15 cellular contexts compared by ENCODE assay signal in genomic region chr5:172008689-172009141, GRCh38. TPM values are rescaled to one million over a fixed set of nuclear protein-coding genes. Genes with fewer than 3 reads are reported as not detected.
A peak's percentile ranks its signal among the peaks of the same experiment; 100 is the strongest.
DNase-seq lines count a peak whose midpoint lies in the region; ATAC-seq, FAIRE-seq and TF ChIP-seq lines count a peak whose summit lies in the region.
"Had no signal": no experiment of that assay in that cellular context is flagged by ENCODE, and none has a peak within 500 bp of the region (broad histone marks: within the 10 kb centered on the region; RNA-seq: fewer than 3 reads in every experiment).

No MANE protein-coding gene starts in this region.

- no peaks in the 10 kb centered on the region for H3K36me3 ChIP-seq in K562 (ENCODE audit: control insufficient read depth, insufficient read depth, low read length)
- H3K36me3 ChIP-seq in psoas muscle (ENCODE audit: insufficient read depth in 1 of 2, low read depth in 1 of 2), result no peaks in the 10 kb centered on the region
- H3K36me3 ChIP-seq in ascending aorta, result no peaks in the 10 kb centered on the region
- H3K36me3 ChIP-seq: vagina had no signal

- peaks cover 15% of the 10 kb centered on the region for H3K36me3 Mint-ChIP-seq in CD4-positive, alpha-beta T cell (ENCODE audit: low read depth)

- TF ChIP-seq CTCF in CD4-positive, alpha-beta T cell (IDR thresholded peaks at IDR 0.05), result no peak
- TF ChIP-seq CTCF in K562 (IDR thresholded peaks at IDR 0.05 in 2 of 3, conservative IDR thresholded peaks at IDR 0.05 in 1 of 3; ENCODE audit: insufficient read depth in 2 of 3, low read depth in 1 of 3, low read length in 3 of 3) (no peak), psoas muscle (IDR thresholded peaks at IDR 0.05) (no peak), ascending aorta (IDR thresholded peaks at IDR 0.05) (no peak)

- peak; percentile 82 for FAIRE-seq in K562 (lab: Jason Lieb, UNC)

- H3K4me1 Mint-ChIP-seq in CD4-positive, alpha-beta T cell (ENCODE audit: low read depth), result peaks cover 35% of the 10 kb centered on the region

- H3K27ac ChIP-seq in CD4-positive, alpha-beta T cell (ENCODE audit: low read depth, low read length), result no peak overlapping the region
- H3K27ac ChIP-seq in K562 (ENCODE audit: extremely low read depth, low read depth, low read length) (peak overlapping the region; percentile 37; the same call in 1 of the 3 replicates), psoas muscle (no peak overlapping the region), ascending aorta (no peak overlapping the region)
- H3K27ac ChIP-seq: vagina had no signal

- no peak for TF ChIP-seq EP300 in K562 (IDR thresholded peaks at IDR 0.05; ENCODE audit: low read length)

- 1% methylated on average over 6 of the region's 6 CpGs for WGBS in K562 (ENCODE audit: insufficient coverage, low coverage, missing lambda C conversion rate)
- WGBS in psoas muscle, 3 donors, result 46 to 54% (median 51%) methylated on average over 6 of the region's 6 CpGs

- in situ Hi-C loops in K562 (cut with MboI), result no loop called here

- no peak for TF ChIP-seq RAD21 in K562 (CRISPR knock-in tag; conservative IDR thresholded peaks at IDR 0.05 in 1 of 2, IDR thresholded peaks at IDR 0.05 in 1 of 2)

- peak overlapping the region; percentile 99 for H3K27ac Mint-ChIP-seq in CD4-positive, alpha-beta T cell
- H3K27ac Mint-ChIP-seq: stimulated activated effector memory CD8-positive, alpha-beta T cell treated with anti-CD3 and anti-CD28 coated beads, Interleukin-12 subunit alpha, Interleukin-12 subunit beta, amount 100 ng/mL, for 72 hours had no signal

- H4K20me1 ChIP-seq in K562 (replicated peaks; ENCODE audit: control insufficient read depth, insufficient read depth, low read length), result peaks cover 6% of the 10 kb centered on the region

- no peaks in the 10 kb centered on the region for H3K27me3 Mint-ChIP-seq in CD4-positive, alpha-beta T cell

- ATAC-seq in CD4-positive, alpha-beta T cell (ENCODE audit: poor library complexity), result no peak
- peak; percentile 16 for ATAC-seq in K562
- no peak for ATAC-seq in psoas muscle
- no peak for ATAC-seq in GM21717 (IDR thresholded peaks at IDR 0.05; ENCODE audit: unreplicated experiment)
- ATAC-seq: stimulated activated effector memory CD8-positive, alpha-beta T cell treated with anti-CD3 and anti-CD28 coated beads, Interleukin-12 subunit alpha, Interleukin-12 subunit beta, amount 100 ng/mL, for 72 hours had no signal

- H3K27me3 ChIP-seq in CD4-positive, alpha-beta T cell (ENCODE audit: control insufficient read depth, insufficient read depth, low read length), result no peaks in the 10 kb centered on the region
- H3K27me3 ChIP-seq in K562 (ENCODE audit: control insufficient read depth in 2 of 2, insufficient read depth in 2 of 2, low read length in 2 of 2) (no peaks in the 10 kb centered on the region), psoas muscle (ENCODE audit: insufficient read depth in 3 of 3, low read length in 2 of 3) (no peaks in the 10 kb centered on the region), ascending aorta (no peaks in the 10 kb centered on the region)
- H3K27me3 ChIP-seq: vagina had no signal

- no peak for DNase-seq in CD4-positive, alpha-beta T cell
- DNase-seq in OCI-M1 (lab: John Stamatoyannopoulos, UW) (peak; percentile 94), K562 (ENCODE audit: extremely low read depth in 1 of 4, low spot score in 3 of 4) (peak in 3 of 4 experiments; percentile 12 to 80 (median 62)), iPS-NIHi11 (ENCODE audit: low spot score) (peak; percentile 44), psoas muscle (no peak), ascending aorta (ENCODE audit: low spot score in 2 of 2) (no peak), NCI-H2029 treated with DMSO at 0.1 percent for 48 hours (lab: John Stamatoyannopoulos, UW) (no peak)
- DNase-seq: activated CD4-positive, alpha-beta T cell treated with anti-CD3 and anti-CD28 coated beads, Interleukin-2, amount 50 U/mL, for 4 hours; activated gamma-delta T cell; cerebellar nuclear complex; MV-4-11; NCI-H2227 treated with DMSO at 0.1 percent for 48 hours had no signal

- H3K79me2 ChIP-seq in K562 (ENCODE audit: control insufficient read depth, insufficient read depth, low read length), result peaks cover 34% of the 10 kb centered on the region

- POLR2A ChIA-PET in CD4-positive, alpha-beta T cell (lab: Charles Lee), result interaction anchor here (5.3 kb wide), 1 partner anchor 58 kb away, joined by 53 read pairs; no protein-coding TSS in a partner anchor
- POLR2A ChIA-PET in K562 (lab: Yijun Ruan, JAX), result interaction anchor here (1.1 kb wide), 1 partner anchor 20 kb away, joined by 3 read pairs; no protein-coding TSS in a partner anchor

- no peaks in the 10 kb centered on the region for H3K9me3 ChIP-seq in CD4-positive, alpha-beta T cell (ENCODE audit: control insufficient read depth, low read length)
- H3K9me3 ChIP-seq in K562 (replicated peaks; ENCODE audit: control insufficient read depth, insufficient read depth, low read depth, low read length) (no peaks in the 10 kb centered on the region), psoas muscle (no peaks in the 10 kb centered on the region), ascending aorta (no peaks in the 10 kb centered on the region)
- H3K9me3 ChIP-seq: vagina had no signal

- no peaks in the 10 kb centered on the region for H3K9me1 ChIP-seq in K562 (ENCODE audit: control insufficient read depth, insufficient read depth, low read length)

- intact Hi-C loops in CD4-positive, alpha-beta T cell (cut with DNase I, micrococcal nuclease), result loop anchor here (5.0 kb wide), 5 partner anchors 49 to 1049 kb away; partner anchors contain the start of genes CREBRF (in 1 of the 2), NPM1 (in 1 of the 2), RPL26L1 (in 1 of the 2) and STK10 (in 1 of the 2)
- intact Hi-C loops in K562 (cut with micrococcal nuclease), result loop anchor here (5.0 kb wide), 1 partner anchor 56 kb away; no protein-coding TSS in a partner anchor
- intact Hi-C loops in psoas muscle (cut with DNase I), result loop anchor here in 1 of 2 donors (10.0 kb wide), 1 partner anchor 94 kb away; no protein-coding TSS in a partner anchor
- intact Hi-C loops in ascending aorta (cut with DNase I), result loop anchor here (10.0 kb wide), 5 partner anchors 54 to 686 kb away; partner anchors contain the start of genes FGF18 and SH3PXD2B

- CTCF ChIA-PET in CD4-positive, alpha-beta T cell (lab: Charles Lee), result interaction anchor here (0.7 kb wide), 1 partner anchor 285 kb away, joined by 3 read pairs; no protein-coding TSS in a partner anchor
- CTCF ChIA-PET in K562 (lab: Yijun Ruan, JAX; ENCODE audit: low intra/inter-chr PET ratio), result interaction anchor here (0.5 kb wide), 1 partner anchor 40 kb away, joined by 4 read pairs; no protein-coding TSS in a partner anchor

- no peak overlapping the region for H3K9ac ChIP-seq in K562 (ENCODE audit: insufficient read depth in 1 of 2, low read depth in 2 of 2, low read length in 2 of 2)

- H3K4me1 ChIP-seq in K562 (replicated peaks in 1 of 2; ENCODE audit: control insufficient read depth in 2 of 2, insufficient read depth in 2 of 2, low read length in 2 of 2) (peaks cover 19 to 24% of the 10 kb centered on the region in 2 experiments; a peak in 4 of 5 replicates), psoas muscle (peaks cover 26% of the 10 kb centered on the region), ascending aorta (peaks cover 0 to 19% of the 10 kb centered on the region in 2 donors)

- no peaks in the 10 kb centered on the region for H3K9me3 Mint-ChIP-seq in CD4-positive, alpha-beta T cell
- H3K9me3 Mint-ChIP-seq: stimulated activated effector memory CD8-positive, alpha-beta T cell treated with anti-CD3 and anti-CD28 coated beads, Interleukin-12 subunit alpha, Interleukin-12 subunit beta, amount 100 ng/mL, for 72 hours had no signal

- BruUV-seq in K562 (replicated peaks; lab: Mats Ljungman, UMichigan), result no TSS peak

- H3K4me2 ChIP-seq in K562 (ENCODE audit: insufficient read depth, low read length), result peak overlapping the region; percentile 39; the same call in 1 of the 2 replicates

- H2AFZ ChIP-seq in K562 (ENCODE audit: low read depth, low read length), result no peak overlapping the region

- H3K4me3 ChIP-seq in K562 (no peak overlapping the region), psoas muscle (no peak overlapping the region), ascending aorta (no peak overlapping the region)
- H3K4me3 ChIP-seq: vagina had no signal

- TF ChIP-seq POLR2A in K562 (conservative IDR thresholded peaks at IDR 0.05), result no peak

- peak overlapping the region; percentile 18 for H3K4me3 Mint-ChIP-seq in CD4-positive, alpha-beta T cell

TF ChIP-seq in K562, 482 proteins besides CTCF, POLR2A, EP300 and RAD21 (continues in another document):
- no peak for TF ChIP-seq POLR3G (IDR thresholded peaks at IDR 0.05; ENCODE audit: extremely low read depth, insufficient read length, insufficient replicate concordance)
- no peak for TF ChIP-seq CBFB (CRISPR knock-in tag; IDR thresholded peaks at IDR 0.05)

RNA-seq across cellular contexts. Expression of gene FBXW11, which starts 2.3 kb away (rescaled TPM):
- total RNA-seq in CD4-positive, alpha-beta T cell, result 10 to 100 TPM; 20.9 to 24.0 TPM
- total RNA-seq in K562 (2011; cell fraction: chromatin; rRNA removed; ENCODE audit: low replicate concordance), result 27.1 and 32.3 TPM in 2 replicates
- 11.7 and 13.2 TPM in 2 replicates for total RNA-seq in K562 (2011; cell fraction: nucleolus; rRNA removed)
- 22.7 and 34.8 TPM in 2 replicates for total RNA-seq in K562 (2011; cell fraction: nucleoplasm; rRNA removed)
- total RNA-seq in K562 (2014; rRNA removed) (16.7 and 20.3 TPM in 2 replicates), K562 (2014; rRNA removed; fragmentation: Illumina TruSeq; extraction: Trizol) (27.0 and 27.7 TPM in 2 replicates), K562 (2015; rRNA removed; fragmentation: Illumina TruSeq; extraction: Trizol) (24.8 and 27.2 TPM in 2 replicates), K562 (2021) (23.6 and 24.0 TPM in 2 replicates), psoas muscle (10 to 100 TPM; 42.7 to 62.8 (median 55.5) TPM), ascending aorta (34.6 TPM)
- polyA plus RNA-seq in K562 (2011; rRNA removed) (27.3 and 28.6 TPM in 2 replicates), K562 (2014; fragmentation: Illumina TruSeq; extraction: Trizol) (20.9 and 24.8 TPM in 2 replicates), K562 (2014; fragmentation: Nextera tagmentation; extraction: Ambion mirVana) (1 to 10 TPM; 3.0 to 3.5 TPM), K562 (2014; rRNA removed) (13.1 and 15.6 TPM in 2 replicates), psoas muscle (10 to 100 TPM; 14.7 to 50.1 (median 33.8) TPM)
- polyA plus RNA-seq in K562 (2011; cell fraction: cytosol; rRNA removed), result 17.0 and 22.3 TPM in 2 replicates
- polyA plus RNA-seq in K562 (2011; cell fraction: nucleus; rRNA removed), result 31.3 and 33.1 TPM in 2 replicates
- polyA plus RNA-seq in K562 (2012), result 20.0 and 23.4 TPM in 2 replicates
- polyA minus RNA-seq in K562 (2011; rRNA and poly(A)+ RNA removed), result 59.5 and 64.2 TPM in 2 replicates
- polyA minus RNA-seq in K562 (2011; cell fraction: cytosol; rRNA and poly(A)+ RNA removed), result 24.3 and 34.5 TPM in 2 replicates
- 13.2 and 22.0 TPM in 2 replicates for polyA minus RNA-seq in K562 (2011; cell fraction: nucleus; rRNA and poly(A)+ RNA removed)

Comparison
In these comparisons a context has a peak if more than half of its experiments do, and no peak if none do; other contexts are left out.
1. DNase-seq: peak in OCI-M1 (single experiment), K562 (3 of 4) and iPS-NIHi11 (single experiment); none in CD4-positive, alpha-beta T cell (0 of 10), psoas muscle (0 of 2), ascending aorta (0 of 2) and NCI-H2029 treated with DMSO at 0.1 percent for 48 hours (single experiment).